ENCODE assay signal across 1 cellular context in the genomic region with DNA sequence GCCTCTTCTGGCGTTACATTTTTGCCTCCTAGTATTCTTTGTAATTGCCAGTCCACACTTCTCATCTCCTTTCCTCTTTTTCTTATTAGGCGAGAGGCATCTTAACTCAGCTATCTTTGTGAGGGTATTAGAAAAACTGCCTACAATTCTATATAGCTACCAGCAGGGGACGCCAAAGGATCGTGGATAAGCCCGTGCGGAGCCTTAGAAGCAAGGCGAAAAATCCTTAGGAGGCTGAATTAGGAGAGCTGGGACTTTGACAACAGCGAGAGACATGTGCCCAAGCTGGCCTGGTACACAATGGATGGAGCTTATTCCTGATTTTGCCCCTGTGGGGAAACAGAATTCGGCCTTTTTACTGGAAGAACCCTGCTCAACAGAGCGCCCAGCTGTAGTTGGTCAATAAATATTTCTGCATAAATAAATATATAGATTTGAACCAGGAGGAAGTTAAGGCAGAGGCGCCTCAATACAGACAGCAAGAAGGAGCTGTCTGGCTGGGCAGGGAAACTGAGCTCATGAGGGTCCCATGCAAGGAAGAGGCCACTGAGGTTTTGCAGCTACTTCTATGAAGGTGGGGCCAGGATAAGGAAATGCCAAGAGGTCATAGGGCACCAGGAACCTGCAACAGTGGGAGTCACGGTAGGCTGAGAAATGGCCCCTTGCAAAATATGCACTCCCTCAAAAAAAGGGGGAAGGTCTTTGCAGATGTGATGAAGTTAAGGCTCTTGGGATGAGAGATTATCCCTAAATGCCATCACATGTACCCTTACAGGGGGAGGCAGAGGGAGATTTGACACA.
A peak's percentile ranks its signal among the peaks of the same experiment; 100 is the strongest.
TF ChIP-seq lines count a peak whose summit lies in the region.

No MANE protein-coding gene starts in this region.

TF ChIP-seq in GM12878, 131 proteins besides CTCF, POLR2A, EP300 and RAD21:
- TF ChIP-seq SMC3 (IDR thresholded peaks at IDR 0.05; ENCODE audit: borderline replicate concordance, low read length), result peak; percentile 91
- TF ChIP-seq YY1 (IDR thresholded peaks at IDR 0.05; ENCODE audit: low read depth, low read length), result 0 out of 2 replicates have a peak, but pooled peaks have one; percentile 19
- TF ChIP-seq NFIC (IDR thresholded peaks at IDR 0.05; ENCODE audit: low read depth, low read length), result no peak
